In the genomic region with DNA sequence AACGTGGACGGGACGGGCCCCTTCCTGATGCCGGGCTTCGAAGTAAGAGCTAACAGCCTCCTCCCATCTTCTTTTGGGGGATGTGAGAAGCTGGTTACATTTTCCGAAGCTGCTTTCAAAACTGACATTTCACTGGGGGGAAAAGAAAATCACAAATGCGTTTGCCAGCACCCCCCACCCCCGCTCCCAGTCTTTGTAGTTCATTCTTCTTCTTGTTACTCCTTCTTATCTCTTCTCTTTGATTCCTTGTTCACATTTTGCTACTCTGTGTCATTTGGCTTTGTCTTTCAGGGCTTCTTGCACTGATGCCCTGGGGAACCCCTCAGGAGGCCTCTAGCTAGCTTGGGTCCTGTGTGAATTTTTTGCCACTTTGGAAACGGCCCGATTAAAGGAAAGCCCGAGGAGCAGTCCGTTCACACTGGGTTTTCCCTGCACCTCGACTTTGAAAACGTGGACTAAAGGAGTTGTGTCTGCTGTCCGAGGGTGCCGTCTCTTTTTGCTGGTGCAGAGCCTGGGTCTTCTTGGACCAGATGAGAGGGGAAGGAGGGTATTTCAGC, we compare ENCODE assay signal across 8 cellular contexts. TPM values are rescaled to one million over a fixed set of nuclear protein-coding genes. Genes with fewer than 3 reads are reported as not detected.
DNase-seq lines count a peak whose midpoint lies in the region; ATAC-seq and TF ChIP-seq lines count a peak whose summit lies in the region.

No MANE protein-coding gene starts in this region.

- no peaks in the 10 kb centered on the region for H3K9me3 ChIP-seq in body of pancreas

- peak overlapping the region; percentile 78 for H3K4me3 ChIP-seq in AG04449 (ENCODE audit: low read depth, low read length)
- peak overlapping the region; percentile 29 to 80 for H3K4me3 ChIP-seq in body of pancreas

- peak overlapping the region in 3 of 4 donors; percentile 71 to 78 (median 75) for H3K27ac ChIP-seq in body of pancreas

- no peak for TF ChIP-seq POLR2A in body of pancreas (IDR thresholded peaks at IDR 0.05)

- ATAC-seq in body of pancreas, result no peak
- ATAC-seq in HG03457 (IDR thresholded peaks at IDR 0.05; ENCODE audit: unreplicated experiment), result no peak

- no peaks in the 10 kb centered on the region for H3K36me3 ChIP-seq in body of pancreas (replicated peaks in 1 of 2; ENCODE audit: insufficient read depth in 1 of 2, low read depth in 2 of 2)

- H3K4me1 ChIP-seq in body of pancreas, result peaks cover 36% of the 10 kb centered on the region

- POLR2A ChIA-PET in AG04449 (lab: Yijun Ruan, JAX), result interaction anchor here (1.3 kb wide), 1 partner anchor 156 kb away, joined by 3 read pairs; no protein-coding TSS in a partner anchor

- CTCF ChIA-PET in AG04449 (lab: Yijun Ruan, JAX), result interaction anchor here (0.6 to 21.0 kb wide), 22 partner anchors 9 to 162 kb away, joined by 3 to 559 read pairs (median 9); a partner anchor contains a TSS

- no peak for TF ChIP-seq CTCF in AG04449 (IDR thresholded peaks at IDR 0.05; ENCODE audit: insufficient read depth, low read length, missing control alignments)
- TF ChIP-seq CTCF in body of pancreas (IDR thresholded peaks at IDR 0.05), result no peak

- no peak for DNase-seq in AG04449 (ENCODE audit: low read depth, low spot score)
- DNase-seq in KBM-7, result peak; percentile 28
- no peak for DNase-seq in body of pancreas
- peak; percentile 17 for DNase-seq in myocyte (ENCODE audit: low read depth)
- no peak for DNase-seq in NCI-H1417 treated with DMSO at 0.1 percent for 48 hours (lab: John Stamatoyannopoulos, UW)
- no peak for DNase-seq in globus pallidus (ENCODE audit: low spot score)
- DNase-seq in NK-92 treated with Interleukin-12 subunit alpha and Interleukin-12 subunit beta, amount 100 ng/mL, for 24 hours (lab: John Stamatoyannopoulos, UW), result no peak

- WGBS in body of pancreas, 2 donors, result 4 to 15% methylated on average over 14 to 16 of the region's 16 CpGs

- in situ Hi-C loops in KBM-7 (cut with MboI; ENCODE audit: low pct_unique_long_range_greater_than_20kb, low sequenced_read_pairs), result no loop called here

- intact Hi-C loops in body of pancreas (cut with DNase I), result loop anchor here (10.0 kb wide), 1 partner anchor 52 kb away; a partner anchor contains a TSS

- no peaks in the 10 kb centered on the region for H3K27me3 ChIP-seq in body of pancreas

RNA-seq across cellular contexts. Expression of a gene that starts 1.3 kb away (rescaled TPM):
- 10 to 100 TPM in 1 of 2 donors, 1 to 10 TPM in 1; 6.3 to 11.7 TPM for total RNA-seq in body of pancreas
- 37.1 and 42.6 TPM in 2 replicates for total RNA-seq in myocyte
- polyA plus RNA-seq in myocyte (2012), result 48.9 TPM

RNA-seq across cellular contexts. Expression of a gene that starts 24.4 kb away (rescaled TPM):
- under 1 TPM in 1 of 2 donors, not detected in 1; 0.52 TPM for total RNA-seq in body of pancreas
- total RNA-seq in myocyte, result 0.21 and 1.1 TPM in 2 replicates
- 1.1 TPM for polyA plus RNA-seq in myocyte (2012)

RNA-seq across cellular contexts. Expression of a gene that starts 36.6 kb away (rescaled TPM):
- total RNA-seq in body of pancreas, result 10 to 100 TPM; 14.5 to 34.6 TPM
- total RNA-seq in myocyte, result 84.8 and 87.4 TPM in 2 replicates
- 38.5 TPM for polyA plus RNA-seq in myocyte (2012)

RNA-seq across cellular contexts. Expression of a gene that starts 55.8 kb away (rescaled TPM):
- total RNA-seq in body of pancreas, result 10 to 100 TPM; 52.7 to 55.3 TPM
- 50.4 and 57.9 TPM in 2 replicates for total RNA-seq in myocyte
- 78.6 TPM for polyA plus RNA-seq in myocyte (2012)

RNA-seq across cellular contexts. Expression of a gene that starts 56.0 kb away (rescaled TPM):
- total RNA-seq in body of pancreas (10 to 100 TPM; 26.5 to 34.6 TPM), myocyte (33.8 and 44.3 TPM in 2 replicates)
- polyA plus RNA-seq in myocyte (2012), result 18.3 TPM

Comparison
In these comparisons a context has a peak if more than half of its experiments do, and no peak if none do; other contexts are left out.
1. DNase-seq: peak in KBM-7 (single experiment) and myocyte (single experiment); none in AG04449 (single experiment), body of pancreas (0 of 4), NCI-H1417 treated with DMSO at 0.1 percent for 48 hours (single experiment), globus pallidus (single experiment) and NK-92 treated with Interleukin-12 subunit alpha and Interleukin-12 subunit beta, amount 100 ng/mL, for 24 hours (single experiment).